In genomic region chr7:1571261-1571650, GRCh38 we compare ENCODE assay signal across 8 cellular contexts. TPM values are rescaled to one million over a fixed set of nuclear protein-coding genes. Genes with fewer than 3 reads are reported as not detected.
DNase-seq lines count a peak whose midpoint lies in the region; ATAC-seq, FAIRE-seq and TF ChIP-seq lines count a peak whose summit lies in the region.

No MANE protein-coding gene starts in this region.

- H4K20me1 ChIP-seq in IMR-90 (ENCODE audit: insufficient read depth, low read length) (no peaks in the 10 kb centered on the region; the same call in 1 of the 2 replicates), K562 (replicated peaks; ENCODE audit: control insufficient read depth, insufficient read depth, low read length) (no peaks in the 10 kb centered on the region)

- no peak overlapping the region for H4K91ac ChIP-seq in IMR-90 (ENCODE audit: insufficient read depth, low read depth, low read length)

- no CpG with 5 or more reads among the region's 3 CpGs for WGBS in IMR-90 (ENCODE audit: extremely low coverage in 2 of 2, insufficient read length in 1 of 2), 2 experiments
- 60% methylated on average over 3 of the region's 3 CpGs for WGBS in K562 (ENCODE audit: insufficient coverage, low coverage, missing lambda C conversion rate)

- H3K27ac ChIP-seq in IMR-90 (ENCODE audit: insufficient read depth, low read length) (peak overlapping the region; percentile 43; the same call in 1 of the 2 replicates), K562 (ENCODE audit: extremely low read depth, low read depth, low read length) (peak overlapping the region; percentile 95)

- H3K4me1 ChIP-seq in IMR-90 (ENCODE audit: control insufficient read depth, insufficient read depth, low read length) (peaks cover 14% of the 10 kb centered on the region), K562 (replicated peaks in 1 of 2; ENCODE audit: control insufficient read depth in 2 of 2, insufficient read depth in 2 of 2, low read length in 2 of 2) (peaks cover 33 to 54% of the 10 kb centered on the region in 2 experiments; a peak in 4 of 5 replicates)

- DNase-seq in AG20443 (ENCODE audit: low spot score) (peak; percentile 74), IMR-90 (peak; percentile 68), K562 (ENCODE audit: extremely low read depth in 1 of 4, low spot score in 3 of 4) (no peak), myocyte (ENCODE audit: low read depth) (peak; percentile 47), KBM-7 (no peak), germinal center (ENCODE audit: low spot score) (no peak)
- DNase-seq in stimulated activated CD4-positive, alpha-beta T cell treated with anti-CD3 and anti-CD28 coated beads, Interleukin-2, amount 100 ng/mL, for 48 hours = no peak

- H2BK120ac ChIP-seq in IMR-90 (ENCODE audit: low read depth, low read length) = no peak overlapping the region

- intact Hi-C loops in IMR-90 (cut with micrococcal nuclease) = loop anchor here (2.0 kb wide), 1 partner anchor 34 kb away; no protein-coding TSS in a partner anchor
- intact Hi-C loops in K562 (cut with micrococcal nuclease) = loop anchor here (10.0 kb wide), 1 partner anchor 634 kb away; no protein-coding TSS in a partner anchor

- POLR2A ChIA-PET in IMR-90 (lab: Charles Lee; ENCODE audit: unreplicated experiment) = no interaction called here
- POLR2A ChIA-PET in K562 (lab: Yijun Ruan, JAX) = interaction anchor here (0.7 to 1.1 kb wide), 3 partner anchors 9 to 55 kb away, joined by 3 read pairs; no protein-coding TSS in a partner anchor

- TF ChIP-seq RAD21 in IMR-90 (IDR thresholded peaks at IDR 0.05; ENCODE audit: low read length) (no peak), K562 (CRISPR knock-in tag; conservative IDR thresholded peaks at IDR 0.05 in 1 of 2, IDR thresholded peaks at IDR 0.05 in 1 of 2) (no peak)

- H2BK15ac ChIP-seq in IMR-90 (ENCODE audit: low read depth, low read length) = no peak overlapping the region

- in situ Hi-C loops in IMR-90 (cut with MboI; ENCODE audit: low sequenced_read_pairs) (loop anchor here (10.0 kb wide), 1 partner anchor 634 kb away; no protein-coding TSS in a partner anchor), K562 (cut with MboI) (no loop called here), KBM-7 (cut with MboI; ENCODE audit: low pct_unique_long_range_greater_than_20kb, low sequenced_read_pairs) (no loop called here)

- H3K56ac ChIP-seq in IMR-90 (ENCODE audit: extremely low read depth, insufficient read depth, low read length) = no peak overlapping the region

- H4K5ac ChIP-seq in IMR-90 (ENCODE audit: low read depth, low read length) = peak overlapping the region; percentile 72

- H3K9ac ChIP-seq in IMR-90 (ENCODE audit: low read depth, low read length) (no peak overlapping the region), K562 (ENCODE audit: insufficient read depth in 1 of 2, low read depth in 2 of 2, low read length in 2 of 2) (peak overlapping the region; percentile 97 to 99; a peak in 3 of 4 replicates)

- peak overlapping the region; percentile 45; the same call in 1 of the 2 replicates for H3K4ac ChIP-seq in IMR-90 (ENCODE audit: low read depth, low read length)

- TF ChIP-seq POLR2A in IMR-90 (IDR thresholded peaks at IDR 0.05; ENCODE audit: low read depth, low read length) (peak; percentile 57; the same call in 1 of the 2 replicates), K562 (conservative IDR thresholded peaks at IDR 0.05) (no peak)

- H3K4me2 ChIP-seq in IMR-90 (ENCODE audit: low read depth, low read length) = peak overlapping the region; percentile 95
- peak overlapping the region; percentile 95 for H3K4me2 ChIP-seq in K562 (ENCODE audit: insufficient read depth, low read length)

- CTCF ChIA-PET in IMR-90 (lab: Yijun Ruan, JAX) (no interaction called here), K562 (lab: Yijun Ruan, JAX; ENCODE audit: low intra/inter-chr PET ratio) (no interaction called here)

- H2AK9ac ChIP-seq in IMR-90 (replicated peaks; ENCODE audit: low read depth, low read length, poor library complexity) = peak overlapping the region; percentile 83

- H2AK5ac ChIP-seq in IMR-90 (ENCODE audit: low read depth, low read length) = no peak overlapping the region

- H2BK5ac ChIP-seq in IMR-90 (ENCODE audit: low read depth, low read length, poor library complexity, severe bottlenecking) = peak overlapping the region; percentile 28

- FAIRE-seq in K562 (lab: Jason Lieb, UNC) = no peak

- H3K9me3 ChIP-seq in IMR-90 (ENCODE audit: control insufficient read depth, insufficient read depth, low read length) = no peaks in the 10 kb centered on the region
- H3K9me3 ChIP-seq in K562 (replicated peaks; ENCODE audit: control insufficient read depth, insufficient read depth, low read depth, low read length) = no peaks in the 10 kb centered on the region

- no peak for TF ChIP-seq CTCF in IMR-90 (conservative IDR thresholded peaks at IDR 0.05; ENCODE audit: low read depth, low read length)
- TF ChIP-seq CTCF in K562 (IDR thresholded peaks at IDR 0.05 in 2 of 3, conservative IDR thresholded peaks at IDR 0.05 in 1 of 3; ENCODE audit: insufficient read depth in 2 of 3, low read depth in 1 of 3, low read length in 3 of 3) = no peak

- H3K14ac ChIP-seq in IMR-90 (replicated peaks; ENCODE audit: low read depth, low read length) = peak overlapping the region; percentile 19; the same call in 1 of the 2 replicates

- H3K27me3 ChIP-seq in IMR-90 (ENCODE audit: control insufficient read depth, insufficient read depth, low read length) (no peaks in the 10 kb centered on the region), K562 (ENCODE audit: control insufficient read depth in 2 of 2, insufficient read depth in 2 of 2, low read length in 2 of 2) (no peaks in the 10 kb centered on the region)

- H3K36me3 ChIP-seq in IMR-90 (ENCODE audit: control insufficient read depth, insufficient read depth, low read length) (peaks cover 12% of the 10 kb centered on the region), K562 (ENCODE audit: control insufficient read depth, insufficient read depth, low read length) (peaks cover 19% of the 10 kb centered on the region; the same call in 2 of the 3 replicates)

- dilution Hi-C loops in IMR-90 (cut with HindIII; ENCODE audit: low sequenced_read_pairs, unreplicated experiment) = no loop called here

- no peak overlapping the region for H2BK20ac ChIP-seq in IMR-90 (ENCODE audit: low read depth, low read length)

- H3K18ac ChIP-seq in IMR-90 (ENCODE audit: low read depth, low read length) = no peak overlapping the region

- no peak for TF ChIP-seq EP300 in K562 (IDR thresholded peaks at IDR 0.05; ENCODE audit: low read length)

- ATAC-seq in IMR-90 (ENCODE audit: low read depth) = peak; percentile 2; the same call in 1 of the 2 replicates
- ATAC-seq in K562 = no peak
- no peak for ATAC-seq in HG03039 (IDR thresholded peaks at IDR 0.05; ENCODE audit: unreplicated experiment)

- H3K23ac ChIP-seq in IMR-90 (ENCODE audit: low read depth, low read length) = no peak overlapping the region; the same call in 1 of the 2 replicates

- H4K8ac ChIP-seq in IMR-90 (ENCODE audit: low read depth in 2 of 2, low read length in 2 of 2) = peak overlapping the region; percentile 66 to 98; a peak in 3 of 4 replicates

- peaks cover 25 to 54% of the 10 kb centered on the region in 2 experiments; a peak in 3 of 4 replicates for H3K79me1 ChIP-seq in IMR-90 (ENCODE audit: low read depth in 1 of 2, low read length in 2 of 2)

- H3K4me3 ChIP-seq in IMR-90 (ENCODE audit: insufficient read depth, low read depth, low read length) = peak overlapping the region; percentile 92; the same call in 1 of the 2 replicates
- peak overlapping the region; percentile 95 for H3K4me3 ChIP-seq in K562

- peaks cover 44% of the 10 kb centered on the region for H3K79me2 ChIP-seq in K562 (ENCODE audit: control insufficient read depth, insufficient read depth, low read length)

- H3K9me1 ChIP-seq in IMR-90 (ENCODE audit: insufficient read depth, low read length) (peaks cover 17% of the 10 kb centered on the region), K562 (ENCODE audit: control insufficient read depth, insufficient read depth, low read length) (no peaks in the 10 kb centered on the region)

- BruUV-seq in IMR-90 (replicated peaks; lab: Mats Ljungman, UMichigan) (no TSS peak), K562 (replicated peaks; lab: Mats Ljungman, UMichigan) (no TSS peak)

- H2AFZ ChIP-seq in IMR-90 (replicated peaks; ENCODE audit: low read length, poor library complexity) (no peak overlapping the region), K562 (ENCODE audit: low read depth, low read length) (peak overlapping the region; percentile 60)

RNA-seq across cellular contexts. Expression of gene PSMG3, which starts 1.4 kb away (rescaled TPM):
- total RNA-seq in IMR-90 (2012; rRNA removed) = 30.6 and 37.3 TPM in 2 replicates
- 52.5 and 54.1 TPM in 2 replicates for polyA plus RNA-seq in IMR-90 (2012; rRNA removed)
- 44.0 and 63.2 TPM in 2 replicates for polyA plus RNA-seq in IMR-90 (2012; cell fraction: cytosol; rRNA removed)
- 74.3 and 81.9 TPM in 2 replicates for polyA plus RNA-seq in IMR-90 (2012; cell fraction: nucleus; rRNA removed; ENCODE audit: low replicate concordance)
- total RNA-seq in K562 (2011; cell fraction: chromatin; rRNA removed; ENCODE audit: low replicate concordance) = 26.2 and 74.4 TPM in 2 replicates
- 89.7 and 92.9 TPM in 2 replicates for total RNA-seq in K562 (2011; cell fraction: nucleolus; rRNA removed)
- total RNA-seq in K562 (2011; cell fraction: nucleoplasm; rRNA removed) = 63.3 and 66.8 TPM in 2 replicates
- 122 and 132 TPM in 2 replicates for total RNA-seq in K562 (2014; rRNA removed)
- total RNA-seq in K562 (2014; rRNA removed; fragmentation: Illumina TruSeq; extraction: Trizol) = 46.5 and 57.2 TPM in 2 replicates
- total RNA-seq in K562 (2015; rRNA removed; fragmentation: Illumina TruSeq; extraction: Trizol) = 81.5 and 83.4 TPM in 2 replicates
- 77.3 and 80.1 TPM in 2 replicates for total RNA-seq in K562 (2021)
- polyA plus RNA-seq in K562 (2011; rRNA removed) = 93.6 and 96.3 TPM in 2 replicates
- 110 and 136 TPM in 2 replicates for polyA plus RNA-seq in K562 (2011; cell fraction: cytosol; rRNA removed)
- 144 and 158 TPM in 2 replicates for polyA plus RNA-seq in K562 (2011; cell fraction: nucleus; rRNA removed)
- polyA plus RNA-seq in K562 (2012) = 65.4 and 71.5 TPM in 2 replicates
- 54.0 and 64.6 TPM in 2 replicates for polyA plus RNA-seq in K562 (2014; fragmentation: Illumina TruSeq; extraction: Trizol)
- 10 to 100 TPM; 34.8 to 55.3 TPM for polyA plus RNA-seq in K562 (2014; fragmentation: Nextera tagmentation; extraction: Ambion mirVana)
- polyA plus RNA-seq in K562 (2014; rRNA removed) = 121 and 136 TPM in 2 replicates
- 20.1 and 30.9 TPM in 2 replicates for polyA minus RNA-seq in K562 (2011; rRNA and poly(A)+ RNA removed)
- polyA minus RNA-seq in K562 (2011; cell fraction: cytosol; rRNA and poly(A)+ RNA removed) = 22.6 and 24.3 TPM in 2 replicates
- 12.3 and 13.9 TPM in 2 replicates for polyA minus RNA-seq in K562 (2011; cell fraction: nucleus; rRNA and poly(A)+ RNA removed)
- total RNA-seq in myocyte = 47.1 and 54.1 TPM in 2 replicates
- 50.1 TPM for polyA plus RNA-seq in myocyte (2012)

RNA-seq across cellular contexts. Expression of gene TMEM184A, which starts 15.3 kb away (rescaled TPM):
- total RNA-seq in IMR-90 (2012; rRNA removed) = 0.28 and 0.36 TPM in 2 replicates
- 1.9 TPM in 2 replicates for polyA plus RNA-seq in IMR-90 (2012; rRNA removed)
- 0.74 and 1.2 TPM in 2 replicates for polyA plus RNA-seq in IMR-90 (2012; cell fraction: cytosol; rRNA removed)
- 4.1 and 11.5 TPM in 2 replicates for polyA plus RNA-seq in IMR-90 (2012; cell fraction: nucleus; rRNA removed; ENCODE audit: low replicate concordance)
- 0.32 and 2.6 TPM in 2 replicates for total RNA-seq in K562 (2011; cell fraction: chromatin; rRNA removed; ENCODE audit: low replicate concordance)
- total RNA-seq in K562 (2011; cell fraction: nucleolus; rRNA removed) = 0.66 and 1.5 TPM in 2 replicates
- total RNA-seq in K562 (2011; cell fraction: nucleoplasm; rRNA removed) = 0.29 and 1.8 TPM in 2 replicates
- 0.18 TPM in 1 of 2 replicates, not detected in the other for total RNA-seq in K562 (2014; rRNA removed)
- not detected in 2 replicates for total RNA-seq in K562 (2014; rRNA removed; fragmentation: Illumina TruSeq; extraction: Trizol)
- not detected in 2 replicates for total RNA-seq in K562 (2015; rRNA removed; fragmentation: Illumina TruSeq; extraction: Trizol)
- 0.11 and 0.31 TPM in 2 replicates for total RNA-seq in K562 (2021)
- 0.10 and 0.20 TPM in 2 replicates for polyA plus RNA-seq in K562 (2011; rRNA removed)
- polyA plus RNA-seq in K562 (2011; cell fraction: cytosol; rRNA removed) = 0.12 and 0.72 TPM in 2 replicates
- polyA plus RNA-seq in K562 (2011; cell fraction: nucleus; rRNA removed) = 0.53 and 1.7 TPM in 2 replicates
- 0.04 and 0.12 TPM in 2 replicates for polyA plus RNA-seq in K562 (2012)
- polyA plus RNA-seq in K562 (2014; fragmentation: Illumina TruSeq; extraction: Trizol) = not detected in 2 replicates
- not detected for polyA plus RNA-seq in K562 (2014; fragmentation: Nextera tagmentation; extraction: Ambion mirVana)
- not detected in 2 replicates for polyA plus RNA-seq in K562 (2014; rRNA removed)
- 0.14 and 0.15 TPM in 2 replicates for polyA minus RNA-seq in K562 (2011; rRNA and poly(A)+ RNA removed)
- 0.19 and 0.27 TPM in 2 replicates for polyA minus RNA-seq in K562 (2011; cell fraction: cytosol; rRNA and poly(A)+ RNA removed)
- polyA minus RNA-seq in K562 (2011; cell fraction: nucleus; rRNA and poly(A)+ RNA removed) = 0.89 and 1.1 TPM in 2 replicates
- total RNA-seq in myocyte = 0.32 and 2.8 TPM in 2 replicates
- 0.33 TPM for polyA plus RNA-seq in myocyte (2012)

RNA-seq across cellular contexts. Expression of gene MAFK, which starts 40.8 kb away (rescaled TPM):
- 16.4 and 19.2 TPM in 2 replicates for total RNA-seq in IMR-90 (2012; rRNA removed)
- polyA plus RNA-seq in IMR-90 (2012; rRNA removed) = 27.1 and 27.9 TPM in 2 replicates
- 9.3 and 16.3 TPM in 2 replicates for polyA plus RNA-seq in IMR-90 (2012; cell fraction: cytosol; rRNA removed)
- polyA plus RNA-seq in IMR-90 (2012; cell fraction: nucleus; rRNA removed; ENCODE audit: low replicate concordance) = 216 and 262 TPM in 2 replicates
- total RNA-seq in K562 (2011; cell fraction: chromatin; rRNA removed; ENCODE audit: low replicate concordance) = 8.5 and 20.5 TPM in 2 replicates
- total RNA-seq in K562 (2011; cell fraction: nucleolus; rRNA removed) = 11.2 and 12.1 TPM in 2 replicates
- total RNA-seq in K562 (2011; cell fraction: nucleoplasm; rRNA removed) = 5.1 and 7.6 TPM in 2 replicates
- total RNA-seq in K562 (2014; rRNA removed) = 11.7 and 15.6 TPM in 2 replicates
- total RNA-seq in K562 (2014; rRNA removed; fragmentation: Illumina TruSeq; extraction: Trizol) = 1.1 and 1.3 TPM in 2 replicates
- 4.7 and 5.5 TPM in 2 replicates for total RNA-seq in K562 (2015; rRNA removed; fragmentation: Illumina TruSeq; extraction: Trizol)
- 17.6 and 24.4 TPM in 2 replicates for total RNA-seq in K562 (2021)
- 2.1 and 4.9 TPM in 2 replicates for polyA plus RNA-seq in K562 (2011; rRNA removed)
- polyA plus RNA-seq in K562 (2011; cell fraction: cytosol; rRNA removed) = 3.8 and 5.1 TPM in 2 replicates
- 9.8 and 26.1 TPM in 2 replicates for polyA plus RNA-seq in K562 (2011; cell fraction: nucleus; rRNA removed)
- polyA plus RNA-seq in K562 (2012) = 11.2 and 12.1 TPM in 2 replicates
- 3.7 and 6.9 TPM in 2 replicates for polyA plus RNA-seq in K562 (2014; fragmentation: Illumina TruSeq; extraction: Trizol)
- polyA plus RNA-seq in K562 (2014; fragmentation: Nextera tagmentation; extraction: Ambion mirVana) = under 1 TPM; 0.04 to 0.07 TPM
- polyA plus RNA-seq in K562 (2014; rRNA removed) = 12.8 and 13.5 TPM in 2 replicates
- 0.66 and 1.1 TPM in 2 replicates for polyA minus RNA-seq in K562 (2011; rRNA and poly(A)+ RNA removed)
- 5.5 and 7.7 TPM in 2 replicates for polyA minus RNA-seq in K562 (2011; cell fraction: cytosol; rRNA and poly(A)+ RNA removed)
- 3.6 and 3.8 TPM in 2 replicates for polyA minus RNA-seq in K562 (2011; cell fraction: nucleus; rRNA and poly(A)+ RNA removed)
- 28.4 and 40.6 TPM in 2 replicates for total RNA-seq in myocyte
- 30.1 TPM for polyA plus RNA-seq in myocyte (2012)

Comparison
In these comparisons a context has a peak if more than half of its experiments do, and no peak if none do; other contexts are left out.
1. DNase-seq: peak in AG20443 (single experiment), IMR-90 (single experiment) and myocyte (single experiment); none in K562 (0 of 4), KBM-7 (single experiment), stimulated activated CD4-positive, alpha-beta T cell treated with anti-CD3 and anti-CD28 coated beads, Interleukin-2, amount 100 ng/mL, for 48 hours (0 of 2) and germinal center (single experiment).